ENCODE assay signal across 1 cellular context in genomic region chr9:83649080-83649479, GRCh38.
TF ChIP-seq lines count a peak whose summit lies in the region.

No MANE protein-coding gene starts in this region.

TF ChIP-seq in GM23338, 12 proteins besides CTCF, POLR2A, EP300 and RAD21 (continued from another document):
- TF ChIP-seq ZNF462 (CRISPR knock-in tag; IDR thresholded peaks at IDR 0.05), result no peak
- TF ChIP-seq STAT1 (IDR thresholded peaks at IDR 0.05; ENCODE audit: unreplicated experiment), result no peak
- no peak for TF ChIP-seq EZH2 (IDR thresholded peaks at IDR 0.05; ENCODE audit: low read depth, unreplicated experiment)
- no peak for TF ChIP-seq ZNF114 (CRISPR knock-in tag; IDR thresholded peaks at IDR 0.05)
- no peak for TF ChIP-seq EZH2phosphoT487 (IDR thresholded peaks at IDR 0.05; ENCODE audit: unreplicated experiment)
- TF ChIP-seq CREB1 (CRISPR knock-in tag; IDR thresholded peaks at IDR 0.05; ENCODE audit: low read depth), result no peak
- TF ChIP-seq NANOG (IDR thresholded peaks at IDR 0.05; ENCODE audit: borderline replicate concordance), result no peak
